Comparison of ENCODE assay signal across 8 cellular contexts in the genomic region with DNA sequence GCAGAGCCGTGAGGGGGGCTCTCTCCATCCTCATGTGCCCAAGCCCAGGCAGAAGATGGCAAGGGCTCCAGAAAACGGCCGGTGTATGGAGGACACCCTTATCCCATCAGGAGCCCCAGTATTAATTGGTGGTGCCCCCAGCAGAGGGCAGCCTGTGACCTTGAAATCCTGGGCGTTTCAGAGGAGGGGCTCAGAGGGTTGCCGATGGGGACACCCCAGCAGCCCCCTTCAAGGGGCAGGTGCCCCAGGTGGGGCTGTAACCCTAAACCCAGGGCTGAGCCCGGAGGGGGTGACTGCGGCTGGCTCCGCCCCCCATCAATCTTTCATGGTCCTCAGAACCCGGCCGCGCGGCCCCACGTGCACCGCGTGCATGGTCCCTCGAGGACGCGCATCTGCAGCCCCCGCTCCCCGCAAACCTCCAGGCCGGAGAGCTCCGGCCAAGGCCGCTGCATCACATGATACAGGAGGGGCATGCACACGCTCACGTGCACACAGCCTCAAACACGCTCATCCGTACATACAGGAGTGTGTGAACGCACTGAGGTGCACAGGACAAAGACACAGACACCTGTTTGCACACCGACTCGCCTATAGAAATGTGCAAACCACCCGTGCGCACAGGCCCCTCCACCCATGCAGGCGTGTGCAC. TPM values are rescaled to one million over a fixed set of nuclear protein-coding genes. Genes with fewer than 3 reads are reported as not detected.
DNase-seq lines count a peak whose midpoint lies in the region; ATAC-seq and TF ChIP-seq lines count a peak whose summit lies in the region.

No MANE protein-coding gene starts in this region.

- peaks cover 0 to 39% (median 18%) of the 10 kb centered on the region in 9 donors for H3K36me3 ChIP-seq in heart right ventricle
- H3K36me3 ChIP-seq in muscle layer of colon (ENCODE audit: insufficient read depth, low read length) = peaks cover 15% of the 10 kb centered on the region
- H3K36me3 ChIP-seq in aorta (ENCODE audit: control insufficient read depth in 1 of 2, insufficient read depth in 2 of 2, low read length in 1 of 2) = no peaks in the 10 kb centered on the region

- WGBS in heart right ventricle, 2 donors = 8 to 9% methylated on average over 33 of the region's 33 CpGs
- 7 to 9% methylated on average over 32 to 33 of the region's 33 CpGs for WGBS in aorta, 2 donors

- no peak overlapping the region for H3K9ac ChIP-seq in muscle layer of colon (ENCODE audit: low read length)

- H3K4me3 ChIP-seq in heart right ventricle = peak overlapping the region; percentile 45 to 80 (median 72)
- peak overlapping the region; percentile 63 to 79 for H3K4me3 ChIP-seq in muscle layer of colon (ENCODE audit: low read depth in 1 of 2, low read length in 2 of 2)
- no peak overlapping the region for H3K4me3 ChIP-seq in aorta (ENCODE audit: low read length in 2 of 2)

- H3K27me3 ChIP-seq in heart right ventricle (no peaks in the 10 kb centered on the region), muscle layer of colon (ENCODE audit: control insufficient read depth in 1 of 2, insufficient read depth in 2 of 2, low read length in 2 of 2) (no peaks in the 10 kb centered on the region), aorta (ENCODE audit: control insufficient read depth in 1 of 2, insufficient read depth in 2 of 2, low read length in 1 of 2) (no peaks in the 10 kb centered on the region)

- peak overlapping the region; percentile 93 for H3K27ac Mint-ChIP-seq in T-helper 17 cell

- H3K27ac ChIP-seq in heart right ventricle (peak overlapping the region in 4 of 10 donors; percentile 19 to 81 (median 61)), muscle layer of colon (ENCODE audit: low read depth, low read length) (peak overlapping the region; percentile 81), aorta (ENCODE audit: low read depth in 1 of 2, low read length in 2 of 2) (no peak overlapping the region)

- H3K4me1 Mint-ChIP-seq in T-helper 17 cell = peaks cover 25% of the 10 kb centered on the region

- H3K4me3 Mint-ChIP-seq in T-helper 17 cell = peak overlapping the region; percentile 93

- DNase-seq in heart right ventricle (peak; percentile 24 to 42), Right ventricle myocardium superior (no peak), T-helper 17 cell (no peak), aorta (peak; percentile 65 to 82), glomerular visceral epithelial cell (ENCODE audit: extremely low spot score) (no peak)
- DNase-seq in effector CD8-positive, alpha-beta T cell (lab: John Stamatoyannopoulos, UW) = peak; percentile 8

- intact Hi-C loops in heart right ventricle (cut with DNase I) (loop anchor here in 6 of 10 donors (5.0 to 10.0 kb wide), 5 partner anchors 122 to 212 kb away; a partner anchor contains a TSS), Right ventricle myocardium superior (cut with DNase I) (loop anchor here (10.0 kb wide), 1 partner anchor 122 kb away; a partner anchor contains a TSS), aorta (cut with DNase I) (loop anchor here in 1 of 2 donors (10.0 kb wide), 1 partner anchor 212 kb away; a partner anchor contains a TSS)

- peaks cover 5% of the 10 kb centered on the region for H3K36me3 Mint-ChIP-seq in T-helper 17 cell (ENCODE audit: low read depth)

- H3K27me3 Mint-ChIP-seq in T-helper 17 cell = no peaks in the 10 kb centered on the region

- H3K4me1 ChIP-seq in heart right ventricle (peaks cover 11 to 31% (median 22%) of the 10 kb centered on the region in 9 donors), muscle layer of colon (ENCODE audit: insufficient read depth, low read length) (peaks cover 14% of the 10 kb centered on the region), aorta (ENCODE audit: control insufficient read depth in 1 of 2, insufficient read depth in 2 of 2, low read length in 2 of 2) (peaks cover 0 to 3% of the 10 kb centered on the region in 2 donors)

- ATAC-seq in heart right ventricle (peak in 1 of 8 donors; percentile 0), Right ventricle myocardium superior (ENCODE audit: poor library complexity) (no peak), T-helper 17 cell (no peak), aorta (ENCODE audit: low FRiP score) (no peak), HG02870 (IDR thresholded peaks at IDR 0.05; ENCODE audit: unreplicated experiment) (no peak)

- no peaks in the 10 kb centered on the region for H3K9me3 ChIP-seq in heart right ventricle
- no peaks in the 10 kb centered on the region for H3K9me3 ChIP-seq in T-helper 17 cell (ENCODE audit: control insufficient read depth, low read length, poor library complexity, severe bottlenecking)
- H3K9me3 ChIP-seq in muscle layer of colon (ENCODE audit: low read length) = no peaks in the 10 kb centered on the region
- no peaks in the 10 kb centered on the region for H3K9me3 ChIP-seq in aorta (ENCODE audit: control insufficient read depth, low read length)

- TF ChIP-seq CTCF in heart right ventricle (IDR thresholded peaks at IDR 0.05) = peak in 7 of 9 donors; percentile 14 to 46 (median 41)

RNA-seq across cellular contexts. Expression of a gene that starts 1.0 kb away (rescaled TPM):
- total RNA-seq in heart right ventricle (10 to 100 TPM; 24.1 to 36.3 (median 31.4) TPM), Right ventricle myocardium superior (26.7 TPM), T-helper 17 cell (10 to 100 TPM in 1 of 2 donors, 1 to 10 TPM in 1; 7.4 to 15.3 TPM), aorta (1 to 10 TPM; 3.4 to 3.8 TPM)
- polyA plus RNA-seq in heart right ventricle (10 to 100 TPM in 1 of 2 donors, 1 to 10 TPM in 1; 7.8 to 16.7 TPM), aorta (1 to 10 TPM; 2.1 to 2.6 TPM)

RNA-seq across cellular contexts. Expression of a gene that starts 9.9 kb away (rescaled TPM):
- total RNA-seq in heart right ventricle = 10 to 100 TPM; 10.6 to 16.5 (median 14.5) TPM
- 10 to 100 TPM; 23.0 to 61.9 TPM for polyA plus RNA-seq in heart right ventricle
- 9.4 TPM for total RNA-seq in Right ventricle myocardium superior
- 1 to 10 TPM; 3.8 TPM for total RNA-seq in T-helper 17 cell
- 1 to 10 TPM; 5.7 to 6.2 TPM for total RNA-seq in aorta
- 10 to 100 TPM in 1 of 2 donors, 1 to 10 TPM in 1; 6.1 to 12.2 TPM for polyA plus RNA-seq in aorta

RNA-seq across cellular contexts. Expression of a gene that starts 23.4 kb away (rescaled TPM):
- 1 to 10 TPM in 4 of 10 donors, under 1 TPM in 6; 0.30 to 4.2 (median 0.85) TPM for total RNA-seq in heart right ventricle
- polyA plus RNA-seq in heart right ventricle = 1 to 10 TPM; 1.2 to 6.3 TPM
- 1.8 TPM for total RNA-seq in Right ventricle myocardium superior
- under 1 TPM in 1 of 2 donors, not detected in 1; 0.31 TPM for total RNA-seq in T-helper 17 cell
- total RNA-seq in aorta = 1 to 10 TPM; 1.7 to 2.3 TPM
- under 1 TPM; 0.03 to 0.25 TPM for polyA plus RNA-seq in aorta

RNA-seq across cellular contexts. Expression of a gene that starts 29.3 kb away (rescaled TPM):
- total RNA-seq in heart right ventricle = 100 to 1,000 TPM in 1 of 10 donors, 10 to 100 TPM in 7, 1 to 10 TPM in 2; 6.5 to 241 (median 11.9) TPM
- 10 to 100 TPM in 1 of 2 donors, 1 to 10 TPM in 1; 9.7 to 31.2 TPM for polyA plus RNA-seq in heart right ventricle
- total RNA-seq in Right ventricle myocardium superior = 23.1 TPM
- 10 to 100 TPM; 10.1 to 25.8 TPM for total RNA-seq in T-helper 17 cell
- total RNA-seq in aorta = 10 to 100 TPM; 85.2 to 92.7 TPM
- polyA plus RNA-seq in aorta = 100 to 1,000 TPM in 1 of 2 donors, 10 to 100 TPM in 1; 35.0 to 107 TPM

RNA-seq across cellular contexts. Expression of a gene that starts 49.9 kb away (rescaled TPM):
- total RNA-seq in heart right ventricle (10 to 100 TPM; 15.7 to 29.1 (median 22.3) TPM), Right ventricle myocardium superior (20.8 TPM), T-helper 17 cell (1 to 10 TPM; 8.6 to 9.1 TPM), aorta (10 to 100 TPM; 14.1 to 21.8 TPM)
- polyA plus RNA-seq in heart right ventricle (1 to 10 TPM; 2.3 to 6.7 TPM), aorta (1 to 10 TPM; 1.8 to 5.1 TPM)

Comparison
In these comparisons a context has a peak if more than half of its experiments do, and no peak if none do; other contexts are left out.
1. DNase-seq: peak in heart right ventricle (2 of 2), effector CD8-positive, alpha-beta T cell (single experiment) and aorta (2 of 2); none in Right ventricle myocardium superior (single experiment), T-helper 17 cell (0 of 3) and glomerular visceral epithelial cell (single experiment).
2. H3K4me3 ChIP-seq: peak in heart right ventricle (10 of 10) and muscle layer of colon (2 of 2); none in aorta (0 of 2).